In genomic region chr2:62705007-62705829, GRCh38 we compare ENCODE assay signal across 8 cellular contexts. TPM values are rescaled to one million over a fixed set of nuclear protein-coding genes. Genes with fewer than 3 reads are reported as not detected.
DNase-seq lines count a peak whose midpoint lies in the region; ATAC-seq and TF ChIP-seq lines count a peak whose summit lies in the region.

TSS of gene EHBP1 (plus strand) at chr2:62705713. CDS start at chr2:62707192, 1,479 bp downstream.

- no peak for TF ChIP-seq EP300 in Ishikawa (IDR thresholded peaks at IDR 0.05; ENCODE audit: borderline replicate concordance)

- intact Hi-C loops in PC-3 (cut with micrococcal nuclease) = loop anchor here (1.0 to 2.0 kb wide), 5 partner anchors 70 to 248 kb away; partner anchors contain the start of gene TMEM17

- H3K9ac ChIP-seq in PC-3 (ENCODE audit: low read length) = peak within 1 kb of the TSS; percentile 76

- no peaks in the 10 kb centered on the region for H3K9me2 ChIP-seq in PC-3 (replicated peaks; ENCODE audit: low read length)

- H3K27me3 ChIP-seq in PC-3 (ENCODE audit: low read length) (no peaks in the 10 kb centered on the region), mononuclear cell (ENCODE audit: insufficient read depth, low read length) (no peaks in the 10 kb centered on the region)

- no peak for TF ChIP-seq RAD21 in Ishikawa (IDR thresholded peaks at IDR 0.05; ENCODE audit: low read depth)

- ATAC-seq in GM21576 (IDR thresholded peaks at IDR 0.05; ENCODE audit: unreplicated experiment) = peak; percentile 94
- peak; percentile 91 for ATAC-seq in PC-3

- POLR2A ChIA-PET in PC-3 (lab: Charles Lee; ENCODE audit: unreplicated experiment) = interaction anchor here (0.6 to 1.2 kb wide), 5 partner anchors 12 to 510 kb away, joined by 3 to 9 read pairs (median 3); no protein-coding TSS in a partner anchor

- peaks cover 19% of the 10 kb centered on the region for H3K36me3 ChIP-seq in PC-3 (ENCODE audit: low read depth, low read length)

- no TSS peak for BruUV-seq in PC-3 (replicated peaks; lab: Mats Ljungman, UMichigan)

- CTCF ChIA-PET in PC-3 (lab: Charles Lee) = interaction anchor here (0.6 kb wide), 1 partner anchor 249 kb away, joined by 3 read pairs; no protein-coding TSS in a partner anchor

- peak within 1 kb of the TSS; percentile 35 for H3K27ac ChIP-seq in PC-3 (ENCODE audit: low read length)

- peak within 1 kb of the TSS; percentile 76 for H3K4me3 ChIP-seq in PC-3 (ENCODE audit: low read length)
- peak within 1 kb of the TSS; percentile 84 for H3K4me3 ChIP-seq in epithelial cell of esophagus (ENCODE audit: low read length)
- peak within 1 kb of the TSS; percentile 65 for H3K4me3 ChIP-seq in mononuclear cell (ENCODE audit: low read length)

- peak; percentile 98 for DNase-seq in DMS114 treated with DMSO at 0.1 percent for 48 hours (lab: John Stamatoyannopoulos, UW; ENCODE audit: unreplicated experiment)
- DNase-seq in PC-3 = peak; percentile 99
- DNase-seq in activated T-cell treated with anti-CD3 and anti-CD28 coated beads for 48 hours (ENCODE audit: low read depth) = peak; percentile 97
- peak; percentile 100 for DNase-seq in epithelial cell of esophagus (ENCODE audit: low read depth)
- DNase-seq in stimulated activated CD8-positive, alpha-beta memory T cell treated with anti-CD3 and anti-CD28 coated beads, Interleukin-4, amount 100 ng/mL, for 1 hour (ENCODE audit: low read depth in 2 of 2, low spot score in 1 of 2) = peak; percentile 94 to 96

- H3K4me2 ChIP-seq in PC-3 (ENCODE audit: low read length) = peak within 1 kb of the TSS; percentile 91

- H3F3A ChIP-seq in PC-3 (ENCODE audit: low read length, unreplicated experiment) = no peaks in the 10 kb centered on the region

- H3K4me1 ChIP-seq in PC-3 (ENCODE audit: insufficient read depth, low read length) (peaks cover 42% of the 10 kb centered on the region), mononuclear cell (ENCODE audit: insufficient read depth, low read length) (peaks cover 19% of the 10 kb centered on the region)

- H2AFZ ChIP-seq in PC-3 (ENCODE audit: low read length) = peak within 1 kb of the TSS; percentile 94

- peaks cover 44% of the 10 kb centered on the region for H3K79me2 ChIP-seq in PC-3 (ENCODE audit: low read length)

- no peaks in the 10 kb centered on the region for H4K20me1 ChIP-seq in PC-3 (ENCODE audit: low read length)

- no peak for TF ChIP-seq CTCF in PC-3 (conservative IDR thresholded peaks at IDR 0.05; ENCODE audit: low read depth, low read length)
- TF ChIP-seq CTCF in epithelial cell of esophagus (IDR thresholded peaks at IDR 0.05; ENCODE audit: insufficient read depth, low read depth, low read length, missing control alignments) = no peak

- H3K9me3 ChIP-seq in PC-3 (ENCODE audit: low read length) = no peaks in the 10 kb centered on the region
- no peaks in the 10 kb centered on the region for H3K9me3 ChIP-seq in mononuclear cell (ENCODE audit: low read depth, low read length)

TF ChIP-seq in Ishikawa, 13 proteins besides CTCF, POLR2A, EP300 and RAD21:
- peak; percentile 53; the same call in 1 of the 2 replicates for TF ChIP-seq EGR1 (IDR thresholded peaks at IDR 0.05)
- TF ChIP-seq YY1 (IDR thresholded peaks at IDR 0.05; ENCODE audit: low read depth) = peak; percentile 83
- TF ChIP-seq TAF1 (IDR thresholded peaks at IDR 0.05; ENCODE audit: low read depth) = peak; percentile 68
- TF ChIP-seq USF1 (IDR thresholded peaks at IDR 0.05) = peak; percentile 57; the same call in 1 of the 2 replicates
- no peak for TF ChIP-seq CREB1 (IDR thresholded peaks at IDR 0.05; ENCODE audit: low read depth)
- 0 out of 2 replicates have a peak, but pooled peaks have one; percentile 20 for TF ChIP-seq ZBTB7A (IDR thresholded peaks at IDR 0.05; ENCODE audit: low read depth)
- peak; percentile 6; the same call in 1 of the 2 replicates for TF ChIP-seq MAX (IDR thresholded peaks at IDR 0.05)
- TF ChIP-seq TCF12 (IDR thresholded peaks at IDR 0.05; ENCODE audit: low read depth) = no peak
- TF ChIP-seq FOXM1 (IDR thresholded peaks at IDR 0.05; ENCODE audit: borderline replicate concordance, low read depth) = no peak
- TF ChIP-seq TEAD4 (IDR thresholded peaks at IDR 0.05) = peak; percentile 51
- TF ChIP-seq REST (IDR thresholded peaks at IDR 0.05; ENCODE audit: low read depth) = no peak
TF ChIP-seq in Ishikawa: peak in this region for 7.

RNA-seq across cellular contexts. Expression of gene EHBP1, which starts in this region (rescaled TPM):
- total RNA-seq in PC-3 (2014; rRNA removed) (25.7 and 35.1 TPM in 2 replicates), mononuclear cell (31.6 TPM)

Comparison
In these comparisons a context has a peak if more than half of its experiments do, and no peak if none do; other contexts are left out.
1. Peak in every context shown above with its lines: DNase-seq, ATAC-seq, H3K4me3 ChIP-seq and H3K27ac ChIP-seq.